ENCODE assay signal across 16 cellular contexts in the genomic region with DNA sequence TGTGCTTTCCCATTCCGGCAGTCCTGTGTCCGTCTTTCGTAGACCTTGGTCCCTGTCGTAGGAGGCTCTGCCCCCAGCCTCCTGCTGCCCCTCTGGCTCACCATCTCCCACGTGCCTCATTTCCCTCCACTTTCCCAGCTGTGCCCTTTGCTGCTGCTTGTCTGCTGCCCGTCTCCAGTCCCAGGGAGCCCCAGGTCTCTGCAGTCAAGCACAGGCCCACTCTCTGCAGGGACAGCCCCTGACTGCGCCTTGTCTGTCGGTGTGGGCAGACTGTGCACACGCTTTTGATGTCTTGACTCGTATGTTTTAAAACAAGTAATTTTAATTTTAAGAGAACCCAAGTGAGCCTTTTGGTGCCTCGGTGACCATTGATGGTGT. TPM values are rescaled to one million over a fixed set of nuclear protein-coding genes. Genes with fewer than 3 reads are reported as not detected.
A peak's percentile ranks its signal among the peaks of the same experiment; 100 is the strongest.
DNase-seq lines count a peak whose midpoint lies in the region; ATAC-seq and TF ChIP-seq lines count a peak whose summit lies in the region.
"Had no signal": no experiment of that assay in that cellular context is flagged by ENCODE, and none has a peak within 500 bp of the region (broad histone marks: within the 10 kb centered on the region; RNA-seq: fewer than 3 reads in every experiment).

No MANE protein-coding gene starts in this region.

- no peaks in the 10 kb centered on the region for H3K27me3 ChIP-seq in heart right ventricle

- in situ Hi-C loops in GM13976 (cut with MboI; ENCODE audit: low sequenced_read_pairs, unreplicated experiment): no loop called here

- ATAC-seq in Right ventricle myocardium superior (ENCODE audit: poor library complexity) (no peak), heart right ventricle (no peak), T-helper 17 cell (no peak), sciatic nerve (peak; percentile 34)

- H3K36me3 Mint-ChIP-seq in T-helper 17 cell (ENCODE audit: low read depth): peaks cover 15% of the 10 kb centered on the region
- H3K36me3 Mint-ChIP-seq in T-helper 2 cell treated with Interferon-gamma antibody and Interleukin-4, amounts not matched to agents 5 μg/mL and 100 μg/mL, for 36 hours (ENCODE audit: low read depth): peaks cover 74% of the 10 kb centered on the region

- H3K4me3 ChIP-seq in heart right ventricle: no peak overlapping the region

- WGBS in heart right ventricle, 2 donors: 92 to 94% methylated on average over 11 of the region's 11 CpGs

- peaks cover 4 to 100% (median 87%) of the 10 kb centered on the region in 9 donors for H3K36me3 ChIP-seq in heart right ventricle

- H3K9me3 ChIP-seq in heart right ventricle (peaks cover 0 to 8% (median 3%) of the 10 kb centered on the region in 11 donors), T-helper 17 cell (ENCODE audit: control insufficient read depth, low read length, poor library complexity, severe bottlenecking) (no peaks in the 10 kb centered on the region)

- peak overlapping the region in 1 of 10 donors; percentile 47 for H3K27ac ChIP-seq in heart right ventricle
- H3K27ac ChIP-seq: HL-60 had no signal

- no peak overlapping the region for H3K4me3 Mint-ChIP-seq in T-helper 17 cell
- H3K4me3 Mint-ChIP-seq in T-helper 2 cell treated with Interferon-gamma antibody and Interleukin-4, amounts not matched to agents 5 μg/mL and 100 μg/mL, for 36 hours: no peak overlapping the region

- TF ChIP-seq CTCF in heart right ventricle (IDR thresholded peaks at IDR 0.05) (no peak), GM13976 (IDR thresholded peaks at IDR 0.05; ENCODE audit: borderline replicate concordance, control extremely low read depth, extremely low read depth, insufficient read depth, missing control alignments) (no peak)

- DNase-seq in Right ventricle myocardium superior (peak; percentile 1), heart right ventricle (no peak), T-helper 17 cell (no peak), islet precursor cell (peak; percentile 40), sciatic nerve (ENCODE audit: low spot score) (no peak), T-helper 1 cell (no peak), GM13976 (ENCODE audit: low spot score) (no peak)
- DNase-seq in T-helper 2 cell treated with Interferon-gamma antibody and Interleukin-4, amounts not matched to agents 5 μg/mL and 100 μg/mL, for 36 hours (ENCODE audit: low spot score): no peak
- DNase-seq: DMS79 treated with DMSO at 0.1 percent for 48 hours, HCEC 1CT, KBM-7, NCI-H146, NCI-H446 treated with DMSO at 0.1 percent for 48 hours, NCI-H748 treated with DMSO at 0.1 percent for 48 hours had no signal

- H3K4me1 ChIP-seq in heart right ventricle: peaks cover 0 to 12% (median 0%) of the 10 kb centered on the region in 9 donors

- H3K27ac Mint-ChIP-seq in T-helper 17 cell: peak overlapping the region; percentile 61
- H3K27ac Mint-ChIP-seq in T-helper 2 cell treated with Interferon-gamma antibody and Interleukin-4, amounts not matched to agents 5 μg/mL and 100 μg/mL, for 36 hours: no peak overlapping the region

- H3K9me3 Mint-ChIP-seq in T-helper 2 cell treated with Interferon-gamma antibody and Interleukin-4, amounts not matched to agents 5 μg/mL and 100 μg/mL, for 36 hours: no peaks in the 10 kb centered on the region

- H3K27me3 Mint-ChIP-seq in T-helper 17 cell: no peaks in the 10 kb centered on the region
- no peaks in the 10 kb centered on the region for H3K27me3 Mint-ChIP-seq in T-helper 2 cell treated with Interferon-gamma antibody and Interleukin-4, amounts not matched to agents 5 μg/mL and 100 μg/mL, for 36 hours (ENCODE audit: low read depth)

- H3K4me1 Mint-ChIP-seq in T-helper 17 cell: peaks cover 18% of the 10 kb centered on the region
- H3K4me1 Mint-ChIP-seq in T-helper 2 cell treated with Interferon-gamma antibody and Interleukin-4, amounts not matched to agents 5 μg/mL and 100 μg/mL, for 36 hours (ENCODE audit: low read depth): peaks cover 7% of the 10 kb centered on the region

- intact Hi-C loops in Right ventricle myocardium superior (cut with DNase I) (no loop called here), heart right ventricle (cut with DNase I) (loop anchor here in 1 of 10 donors (5.0 kb wide), 1 partner anchor 65 kb away; no protein-coding TSS in a partner anchor), sciatic nerve (cut with DNase I) (no loop called here)

RNA-seq across cellular contexts. Expression of a gene that starts 12.4 kb away (rescaled TPM):
- total RNA-seq in Right ventricle myocardium superior (15.4 TPM), heart right ventricle (10 to 100 TPM; 11.4 to 20.0 (median 14.0) TPM), T-helper 17 cell (10 to 100 TPM; 32.0 to 37.9 TPM), sciatic nerve (37.6 TPM)
- 10 to 100 TPM in 1 of 2 donors, 1 to 10 TPM in 1; 8.3 to 26.3 TPM for polyA plus RNA-seq in heart right ventricle

RNA-seq across cellular contexts. Expression of a gene that starts 23.4 kb away (rescaled TPM):
- total RNA-seq in Right ventricle myocardium superior: 32.7 TPM
- total RNA-seq in heart right ventricle: 10 to 100 TPM; 31.8 to 55.8 (median 38.1) TPM
- polyA plus RNA-seq in heart right ventricle: 10 to 100 TPM; 39.4 to 71.7 TPM
- total RNA-seq in T-helper 17 cell: 10 to 100 TPM; 65.7 to 75.2 TPM
- 58.8 TPM for total RNA-seq in sciatic nerve

RNA-seq across cellular contexts. Expression of a gene that starts 24.6 kb away (rescaled TPM):
- 21.9 TPM for total RNA-seq in Right ventricle myocardium superior
- total RNA-seq in heart right ventricle: 10 to 100 TPM; 18.4 to 29.6 (median 25.8) TPM
- 10 to 100 TPM; 24.6 to 58.2 TPM for polyA plus RNA-seq in heart right ventricle
- 10 to 100 TPM; 77.1 to 85.5 TPM for total RNA-seq in T-helper 17 cell
- 46.8 TPM for total RNA-seq in sciatic nerve

RNA-seq across cellular contexts. Expression of a gene that starts 39.1 kb away (rescaled TPM):
- 39.2 TPM for total RNA-seq in Right ventricle myocardium superior
- total RNA-seq in heart right ventricle: 10 to 100 TPM; 32.5 to 51.7 (median 37.5) TPM
- polyA plus RNA-seq in heart right ventricle: 10 to 100 TPM; 23.2 to 39.4 TPM
- 10 to 100 TPM; 60.1 to 75.8 TPM for total RNA-seq in T-helper 17 cell
- 143 TPM for total RNA-seq in sciatic nerve

RNA-seq across cellular contexts. Expression of a gene that starts 58.4 kb away (rescaled TPM):
- 0.30 TPM for total RNA-seq in Right ventricle myocardium superior
- total RNA-seq in heart right ventricle: 1 to 10 TPM in 1 of 10 donors, under 1 TPM in 6, not detected in 3; 0.15 to 1.1 (median 0.50) TPM
- polyA plus RNA-seq in heart right ventricle: 1 to 10 TPM in 1 of 2 donors, under 1 TPM in 1; 0.51 to 2.3 TPM
- 1 to 10 TPM in 1 of 2 donors, not detected in 1; 1.5 TPM for total RNA-seq in T-helper 17 cell
- 6.8 TPM for total RNA-seq in sciatic nerve
- total RNA-seq: A673 had no signal

Comparison
In these comparisons a context has a peak if more than half of its experiments do, and no peak if none do; other contexts are left out.
1. DNase-seq: peak in Right ventricle myocardium superior (single experiment) and islet precursor cell (single experiment); none in heart right ventricle (0 of 2), T-helper 17 cell (0 of 3), sciatic nerve (single experiment), T-helper 1 cell (0 of 5), T-helper 2 cell treated with Interferon-gamma antibody and Interleukin-4, amounts not matched to agents 5 μg/mL and 100 μg/mL, for 36 hours (single experiment) and GM13976 (single experiment).